Comparison of ENCODE assay signal across 1 cellular context in the genomic region with DNA sequence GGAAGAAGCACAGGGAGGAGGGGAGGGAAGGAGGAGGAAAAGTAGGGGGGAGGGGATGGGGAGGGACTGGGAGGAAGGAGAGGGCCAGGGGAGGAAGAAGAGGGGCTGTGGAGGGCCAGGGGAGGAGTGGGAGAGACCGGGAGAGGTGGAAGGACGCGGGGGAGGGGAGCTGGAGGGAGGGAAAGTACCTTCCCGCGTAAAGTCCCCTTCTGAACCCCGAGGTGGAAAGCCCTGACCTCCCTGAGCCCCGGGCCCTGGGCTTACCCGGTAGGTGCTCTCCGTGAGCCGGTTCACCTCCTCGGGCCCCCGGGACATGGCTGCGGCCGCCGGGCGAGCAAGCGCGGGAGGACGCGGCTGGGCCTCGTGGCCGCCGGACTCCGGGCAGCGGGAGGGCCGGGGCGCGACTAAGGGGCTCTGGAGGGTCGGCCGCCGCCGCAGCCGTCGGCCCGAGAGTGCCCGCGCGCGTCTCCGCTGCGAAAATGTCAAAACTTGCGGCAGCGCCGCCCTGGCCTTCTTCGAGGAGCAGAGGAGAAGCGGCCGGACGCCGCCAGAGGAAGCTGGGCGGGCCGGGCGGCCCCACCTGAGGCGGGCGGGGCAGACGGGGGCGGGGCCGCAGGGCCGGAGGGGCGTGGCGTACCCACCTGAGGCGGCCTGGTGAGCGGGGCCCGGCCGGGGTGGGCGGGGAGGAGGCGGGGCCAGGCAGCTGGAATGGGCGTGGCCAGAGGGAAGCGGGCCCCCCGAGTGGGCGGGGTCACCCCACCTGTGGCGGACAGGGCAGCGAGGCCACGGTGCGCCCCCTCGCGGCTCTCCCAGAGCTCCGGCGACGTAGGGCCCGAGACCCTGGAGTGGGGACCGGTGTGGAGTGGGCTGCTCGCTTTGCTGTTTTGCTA.
TF ChIP-seq lines count a peak whose summit lies in the region.

A gene with protein sequence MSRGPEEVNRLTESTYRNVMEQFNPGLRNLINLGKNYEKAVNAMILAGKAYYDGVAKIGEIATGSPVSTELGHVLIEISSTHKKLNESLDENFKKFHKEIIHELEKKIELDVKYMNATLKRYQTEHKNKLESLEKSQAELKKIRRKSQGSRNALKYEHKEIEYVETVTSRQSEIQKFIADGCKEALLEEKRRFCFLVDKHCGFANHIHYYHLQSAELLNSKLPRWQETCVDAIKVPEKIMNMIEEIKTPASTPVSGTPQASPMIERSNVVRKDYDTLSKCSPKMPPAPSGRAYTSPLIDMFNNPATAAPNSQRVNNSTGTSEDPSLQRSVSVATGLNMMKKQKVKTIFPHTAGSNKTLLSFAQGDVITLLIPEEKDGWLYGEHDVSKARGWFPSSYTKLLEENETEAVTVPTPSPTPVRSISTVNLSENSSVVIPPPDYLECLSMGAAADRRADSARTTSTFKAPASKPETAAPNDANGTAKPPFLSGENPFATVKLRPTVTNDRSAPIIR (minus strand): TSS at position 553 of the 890 bp plus-strand sequence. CDS start 238 bp downstream, at position 315.

TF ChIP-seq in HepG2, 621 proteins besides CTCF, POLR2A, EP300 and RAD21 (continued from another document):
- TF ChIP-seq, protein P1, sequence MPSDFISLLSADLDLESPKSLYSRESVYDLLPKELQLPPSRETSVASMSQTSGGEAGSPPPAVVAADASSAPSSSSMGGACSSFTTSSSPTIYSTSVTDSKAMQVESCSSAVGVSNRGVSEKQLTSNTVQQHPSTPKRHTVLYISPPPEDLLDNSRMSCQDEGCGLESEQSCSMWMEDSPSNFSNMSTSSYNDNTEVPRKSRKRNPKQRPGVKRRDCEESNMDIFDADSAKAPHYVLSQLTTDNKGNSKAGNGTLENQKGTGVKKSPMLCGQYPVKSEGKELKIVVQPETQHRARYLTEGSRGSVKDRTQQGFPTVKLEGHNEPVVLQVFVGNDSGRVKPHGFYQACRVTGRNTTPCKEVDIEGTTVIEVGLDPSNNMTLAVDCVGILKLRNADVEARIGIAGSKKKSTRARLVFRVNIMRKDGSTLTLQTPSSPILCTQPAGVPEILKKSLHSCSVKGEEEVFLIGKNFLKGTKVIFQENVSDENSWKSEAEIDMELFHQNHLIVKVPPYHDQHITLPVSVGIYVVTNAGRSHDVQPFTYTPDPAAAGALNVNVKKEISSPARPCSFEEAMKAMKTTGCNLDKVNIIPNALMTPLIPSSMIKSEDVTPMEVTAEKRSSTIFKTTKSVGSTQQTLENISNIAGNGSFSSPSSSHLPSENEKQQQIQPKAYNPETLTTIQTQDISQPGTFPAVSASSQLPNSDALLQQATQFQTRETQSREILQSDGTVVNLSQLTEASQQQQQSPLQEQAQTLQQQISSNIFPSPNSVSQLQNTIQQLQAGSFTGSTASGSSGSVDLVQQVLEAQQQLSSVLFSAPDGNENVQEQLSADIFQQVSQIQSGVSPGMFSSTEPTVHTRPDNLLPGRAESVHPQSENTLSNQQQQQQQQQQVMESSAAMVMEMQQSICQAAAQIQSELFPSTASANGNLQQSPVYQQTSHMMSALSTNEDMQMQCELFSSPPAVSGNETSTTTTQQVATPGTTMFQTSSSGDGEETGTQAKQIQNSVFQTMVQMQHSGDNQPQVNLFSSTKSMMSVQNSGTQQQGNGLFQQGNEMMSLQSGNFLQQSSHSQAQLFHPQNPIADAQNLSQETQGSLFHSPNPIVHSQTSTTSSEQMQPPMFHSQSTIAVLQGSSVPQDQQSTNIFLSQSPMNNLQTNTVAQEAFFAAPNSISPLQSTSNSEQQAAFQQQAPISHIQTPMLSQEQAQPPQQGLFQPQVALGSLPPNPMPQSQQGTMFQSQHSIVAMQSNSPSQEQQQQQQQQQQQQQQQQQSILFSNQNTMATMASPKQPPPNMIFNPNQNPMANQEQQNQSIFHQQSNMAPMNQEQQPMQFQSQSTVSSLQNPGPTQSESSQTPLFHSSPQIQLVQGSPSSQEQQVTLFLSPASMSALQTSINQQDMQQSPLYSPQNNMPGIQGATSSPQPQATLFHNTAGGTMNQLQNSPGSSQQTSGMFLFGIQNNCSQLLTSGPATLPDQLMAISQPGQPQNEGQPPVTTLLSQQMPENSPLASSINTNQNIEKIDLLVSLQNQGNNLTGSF (CRISPR knock-in tag; IDR thresholded peaks at IDR 0.05), result 0 out of 2 replicates have a peak, but pooled peaks have one; percentile 49
- TF ChIP-seq, protein P2, sequence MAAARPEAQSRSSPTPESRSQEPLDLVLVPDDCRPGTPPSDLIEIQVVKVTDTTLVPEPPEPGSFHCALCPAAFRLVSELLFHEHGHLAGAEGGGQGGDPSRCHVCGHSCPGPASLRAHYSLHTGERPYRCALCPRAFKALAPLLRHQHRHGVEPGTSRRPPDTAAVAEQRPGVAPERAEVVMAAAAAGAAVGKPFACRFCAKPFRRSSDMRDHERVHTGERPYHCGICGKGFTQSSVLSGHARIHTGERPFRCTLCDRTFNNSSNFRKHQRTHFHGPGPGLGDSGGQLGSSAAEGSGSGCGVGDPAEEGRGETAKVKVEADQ (CRISPR knock-in tag; IDR thresholded peaks at IDR 0.05; ENCODE audit: borderline replicate concordance), result no peak
- no peak; the same call in 1 of the 2 replicates for TF ChIP-seq FOXO1 (CRISPR knock-in tag; IDR thresholded peaks at IDR 0.05)
- no peak for TF ChIP-seq TCF7L2 (IDR thresholded peaks at IDR 0.05; ENCODE audit: low read depth, low read length)
- TF ChIP-seq ZNF354B (CRISPR knock-in tag; IDR thresholded peaks at IDR 0.05), result no peak
- TF ChIP-seq, protein P3, sequence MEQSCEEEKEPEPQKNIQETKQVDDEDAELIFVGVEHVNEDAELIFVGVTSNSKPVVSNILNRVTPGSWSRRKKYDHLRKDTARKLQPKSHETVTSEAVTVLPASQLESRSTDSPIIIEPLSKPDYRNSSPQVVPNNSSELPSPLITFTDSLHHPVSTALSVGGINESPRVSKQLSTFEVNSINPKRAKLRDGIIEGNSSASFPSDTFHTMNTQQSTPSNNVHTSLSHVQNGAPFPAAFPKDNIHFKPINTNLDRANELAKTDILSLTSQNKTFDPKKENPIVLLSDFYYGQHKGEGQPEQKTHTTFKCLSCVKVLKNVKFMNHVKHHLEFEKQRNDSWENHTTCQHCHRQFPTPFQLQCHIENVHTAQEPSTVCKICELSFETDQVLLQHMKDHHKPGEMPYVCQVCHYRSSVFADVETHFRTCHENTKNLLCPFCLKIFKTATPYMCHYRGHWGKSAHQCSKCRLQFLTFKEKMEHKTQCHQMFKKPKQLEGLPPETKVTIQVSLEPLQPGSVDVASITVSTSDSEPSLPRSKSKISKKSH (CRISPR knock-in tag; IDR thresholded peaks at IDR 0.05; ENCODE audit: borderline replicate concordance), result no peak
- peak; percentile 76; the same call in 1 of the 2 replicates for TF ChIP-seq ZSCAN25 (CRISPR knock-in tag; IDR thresholded peaks at IDR 0.05)
- TF ChIP-seq, protein P4, sequence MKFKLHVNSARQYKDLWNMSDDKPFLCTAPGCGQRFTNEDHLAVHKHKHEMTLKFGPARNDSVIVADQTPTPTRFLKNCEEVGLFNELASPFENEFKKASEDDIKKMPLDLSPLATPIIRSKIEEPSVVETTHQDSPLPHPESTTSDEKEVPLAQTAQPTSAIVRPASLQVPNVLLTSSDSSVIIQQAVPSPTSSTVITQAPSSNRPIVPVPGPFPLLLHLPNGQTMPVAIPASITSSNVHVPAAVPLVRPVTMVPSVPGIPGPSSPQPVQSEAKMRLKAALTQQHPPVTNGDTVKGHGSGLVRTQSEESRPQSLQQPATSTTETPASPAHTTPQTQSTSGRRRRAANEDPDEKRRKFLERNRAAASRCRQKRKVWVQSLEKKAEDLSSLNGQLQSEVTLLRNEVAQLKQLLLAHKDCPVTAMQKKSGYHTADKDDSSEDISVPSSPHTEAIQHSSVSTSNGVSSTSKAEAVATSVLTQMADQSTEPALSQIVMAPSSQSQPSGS (CRISPR knock-in tag; IDR thresholded peaks at IDR 0.05), result no peak; the same call in 1 of the 2 replicates
- TF ChIP-seq SP140L (CRISPR knock-in tag; IDR thresholded peaks at IDR 0.05; ENCODE audit: borderline replicate concordance), result no peak
- no peak for TF ChIP-seq ZNF224 (CRISPR knock-in tag; IDR thresholded peaks at IDR 0.05)
- TF ChIP-seq STAT5B (CRISPR knock-in tag; IDR thresholded peaks at IDR 0.05), result no peak
- TF ChIP-seq, protein P5, sequence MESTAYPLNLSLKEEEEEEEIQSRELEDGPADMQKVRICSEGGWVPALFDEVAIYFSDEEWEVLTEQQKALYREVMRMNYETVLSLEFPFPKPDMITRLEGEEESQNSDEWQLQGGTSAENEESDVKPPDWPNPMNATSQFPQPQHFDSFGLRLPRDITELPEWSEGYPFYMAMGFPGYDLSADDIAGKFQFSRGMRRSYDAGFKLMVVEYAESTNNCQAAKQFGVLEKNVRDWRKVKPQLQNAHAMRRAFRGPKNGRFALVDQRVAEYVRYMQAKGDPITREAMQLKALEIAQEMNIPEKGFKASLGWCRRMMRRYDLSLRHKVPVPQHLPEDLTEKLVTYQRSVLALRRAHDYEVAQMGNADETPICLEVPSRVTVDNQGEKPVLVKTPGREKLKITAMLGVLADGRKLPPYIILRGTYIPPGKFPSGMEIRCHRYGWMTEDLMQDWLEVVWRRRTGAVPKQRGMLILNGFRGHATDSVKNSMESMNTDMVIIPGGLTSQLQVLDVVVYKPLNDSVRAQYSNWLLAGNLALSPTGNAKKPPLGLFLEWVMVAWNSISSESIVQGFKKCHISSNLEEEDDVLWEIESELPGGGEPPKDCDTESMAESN (CRISPR knock-in tag; conservative IDR thresholded peaks at IDR 0.05), result no peak
- no peak for TF ChIP-seq ATRX (CRISPR knock-in tag; IDR thresholded peaks at IDR 0.05; ENCODE audit: borderline replicate concordance)
- no peak for TF ChIP-seq KLF11 (CRISPR knock-in tag; IDR thresholded peaks at IDR 0.05)
- TF ChIP-seq NAIF1 (CRISPR knock-in tag; IDR thresholded peaks at IDR 0.05; ENCODE audit: borderline replicate concordance), result no peak
- no peak for TF ChIP-seq ZNF207 (IDR thresholded peaks at IDR 0.05; ENCODE audit: borderline replicate concordance)
- TF ChIP-seq ZFYVE20 (CRISPR knock-in tag; IDR thresholded peaks at IDR 0.05; ENCODE audit: borderline replicate concordance, low read depth), result no peak
- TF ChIP-seq, protein P6, sequence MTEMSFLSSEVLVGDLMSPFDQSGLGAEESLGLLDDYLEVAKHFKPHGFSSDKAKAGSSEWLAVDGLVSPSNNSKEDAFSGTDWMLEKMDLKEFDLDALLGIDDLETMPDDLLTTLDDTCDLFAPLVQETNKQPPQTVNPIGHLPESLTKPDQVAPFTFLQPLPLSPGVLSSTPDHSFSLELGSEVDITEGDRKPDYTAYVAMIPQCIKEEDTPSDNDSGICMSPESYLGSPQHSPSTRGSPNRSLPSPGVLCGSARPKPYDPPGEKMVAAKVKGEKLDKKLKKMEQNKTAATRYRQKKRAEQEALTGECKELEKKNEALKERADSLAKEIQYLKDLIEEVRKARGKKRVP (CRISPR knock-in tag; IDR thresholded peaks at IDR 0.05), result no peak
- no peak for TF ChIP-seq RFX5 (IDR thresholded peaks at IDR 0.05; ENCODE audit: low read depth, low read length)
- no peak for TF ChIP-seq NFKB2 (CRISPR knock-in tag; IDR thresholded peaks at IDR 0.05; ENCODE audit: borderline replicate concordance)
- no peak for TF ChIP-seq PAF1 (CRISPR knock-in tag; IDR thresholded peaks at IDR 0.05)
- no peak for TF ChIP-seq NFE2 (CRISPR knock-in tag; IDR thresholded peaks at IDR 0.05)
